Comparison of ENCODE assay signal across 22 cellular contexts in the genomic region with DNA sequence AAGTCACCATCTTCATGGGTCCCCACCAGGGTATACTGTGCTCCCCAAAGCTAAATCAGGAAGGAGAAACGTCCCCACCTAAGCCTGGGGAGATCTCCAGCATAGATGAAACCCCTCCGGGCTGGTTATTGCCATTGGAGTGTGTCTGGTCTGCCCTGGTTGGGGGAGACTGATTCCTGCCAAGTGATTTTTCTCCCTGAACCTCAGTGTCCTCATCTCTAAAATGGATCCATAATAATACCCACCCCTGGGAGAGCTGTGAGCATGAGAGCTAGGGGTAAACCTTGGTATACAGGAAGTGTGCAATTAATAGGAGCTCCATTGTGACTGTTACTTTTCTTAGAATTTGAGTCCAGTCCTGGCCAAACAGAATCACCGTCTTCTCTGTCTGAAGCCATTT.
DNase-seq lines count a peak whose midpoint lies in the region; ATAC-seq, FAIRE-seq and TF ChIP-seq lines count a peak whose summit lies in the region.
"Had no signal": no experiment of that assay in that cellular context is flagged by ENCODE, and none has a peak within 500 bp of the region (broad histone marks: within the 10 kb centered on the region; RNA-seq: fewer than 3 reads in every experiment).

No MANE protein-coding gene starts in this region.

- H3K27ac ChIP-seq in A549 (peak overlapping the region; percentile 18 to 86; a peak in 3 of 6 replicates), esophagus squamous epithelium (peak overlapping the region in 3 of 4 donors; percentile 22 to 82 (median 26)), stomach smooth muscle (ENCODE audit: low read length) (peak overlapping the region; percentile 18)
- H3K27ac ChIP-seq: BLaER1, HL-60, SJSA1 had no signal

- H3K27me3 ChIP-seq in esophagus squamous epithelium = no peaks in the 10 kb centered on the region
- no peaks in the 10 kb centered on the region for H3K27me3 ChIP-seq in stomach smooth muscle (ENCODE audit: control insufficient read depth in 1 of 2, insufficient read depth in 2 of 2, low read length in 2 of 2)
- H3K27me3 ChIP-seq: BLaER1, SJSA1 had no signal

- H3K4me1 Mint-ChIP-seq in IgD-negative memory B cell = peaks cover 6 to 24% (median 19%) of the 10 kb centered on the region in 3 donors

- TF ChIP-seq POLR2A in A549 (IDR thresholded peaks at IDR 0.05; ENCODE audit: low read length) = no peak
- TF ChIP-seq POLR2A in esophagus squamous epithelium (IDR thresholded peaks at IDR 0.05) = no peak

- H3K4me3 ChIP-seq in A549 = no peak overlapping the region
- H3K4me3 ChIP-seq in esophagus squamous epithelium = no peak overlapping the region
- no peak overlapping the region for H3K4me3 ChIP-seq in stomach smooth muscle (ENCODE audit: low read length in 2 of 2)
- H3K4me3 ChIP-seq: BLaER1, GM23338, HAP-1, SJSA1 had no signal

- H3K4me3 Mint-ChIP-seq in IgD-negative memory B cell = no peak overlapping the region
- H3K4me3 Mint-ChIP-seq: CD4-positive, alpha-beta T cell; GM23338 had no signal

- no peak for TF ChIP-seq EP300 in A549 (IDR thresholded peaks at IDR 0.05)

- POLR2A ChIA-PET in A549 (lab: Yijun Ruan, JAX) = no interaction called here

- peaks cover 98% of the 10 kb centered on the region for H3K4me1 ChIP-seq in A549
- peaks cover 24 to 92% (median 51%) of the 10 kb centered on the region in 3 donors for H3K4me1 ChIP-seq in esophagus squamous epithelium
- peaks cover 46% of the 10 kb centered on the region for H3K4me1 ChIP-seq in stomach smooth muscle (ENCODE audit: control insufficient read depth, insufficient read depth, low read length)
- H3K4me1 ChIP-seq: HAP-1 had no signal

- no peaks in the 10 kb centered on the region for H3K27me3 Mint-ChIP-seq in IgD-negative memory B cell
- H3K27me3 Mint-ChIP-seq: CD4-positive, alpha-beta T cell had no signal

- H3K27ac Mint-ChIP-seq in IgD-negative memory B cell = peak overlapping the region in 2 of 3 donors; percentile 59 to 88
- H3K27ac Mint-ChIP-seq: CD4-positive, alpha-beta T cell; GM23338 had no signal

- TF ChIP-seq CTCF in A549 (IDR thresholded peaks at IDR 0.05) = no peak
- TF ChIP-seq CTCF in esophagus squamous epithelium (IDR thresholded peaks at IDR 0.05) = no peak

- peaks cover 2% of the 10 kb centered on the region for H3K36me3 Mint-ChIP-seq in IgD-negative memory B cell

- no peaks in the 10 kb centered on the region for H3K9me3 Mint-ChIP-seq in IgD-negative memory B cell
- H3K9me3 Mint-ChIP-seq: CD4-positive, alpha-beta T cell; GM23338 had no signal

- intact Hi-C loops in esophagus squamous epithelium (cut with DNase I) = no loop called here

- no peak for DNase-seq in A549 (ENCODE audit: low read depth in 1 of 2, low spot score in 1 of 2)
- DNase-seq in esophagus squamous epithelium (lab: John Stamatoyannopoulos, UW) = no peak
- no peak for DNase-seq in NCI-H82 treated with DMSO at 0.1 percent for 48 hours (lab: John Stamatoyannopoulos, UW; ENCODE audit: unreplicated experiment)
- DNase-seq in activated CD8-positive, alpha-beta memory T cell treated with anti-CD3 and anti-CD28 coated beads, Interleukin-2, amount 50 U/mL, for 48 hours = no peak
- DNase-seq in NOMO-1 treated with DMSO at 0.1 percent for 48 hours (lab: John Stamatoyannopoulos, UW; ENCODE audit: unreplicated experiment) = no peak
- DNase-seq: CD4-positive, alpha-beta T cell; Kasumi-1; NCI-H1092 treated with DMSO at 0.1 percent for 48 hours; NCI-H1436; NCI-H187; NCI-H345; NCI-H510A treated with DMSO at 0.1 percent for 48 hours; PC-3 had no signal

- no peak overlapping the region for H3K9ac ChIP-seq in stomach smooth muscle (ENCODE audit: low read length in 2 of 2)
- H3K9ac ChIP-seq: BLaER1 had no signal

- no peaks in the 10 kb centered on the region for H3K36me3 ChIP-seq in esophagus squamous epithelium
- H3K36me3 ChIP-seq in stomach smooth muscle (ENCODE audit: control insufficient read depth in 2 of 2, insufficient read depth in 2 of 2, low read length in 2 of 2) = no peaks in the 10 kb centered on the region
- H3K36me3 ChIP-seq: HAP-1, SJSA1 had no signal

- CTCF ChIA-PET in A549 (lab: Yijun Ruan, JAX) = interaction anchor here (1.0 to 1.4 kb wide), 3 partner anchors 7 to 70 kb away, joined by 3 read pairs; no protein-coding TSS in a partner anchor

- 91% methylated on average over 3 of the region's 3 CpGs for WGBS in A549 (ENCODE audit: missing lambda C conversion rate)
- WGBS in esophagus squamous epithelium, 2 donors = 83% methylated on average over 3 of the region's 3 CpGs

- H3K9me3 ChIP-seq in A549 (no peaks in the 10 kb centered on the region), esophagus squamous epithelium (no peaks in the 10 kb centered on the region), stomach smooth muscle (ENCODE audit: control insufficient read depth in 2 of 2, low read length in 2 of 2) (no peaks in the 10 kb centered on the region)
- H3K9me3 ChIP-seq: BLaER1, HAP-1 had no signal

- TF ChIP-seq RAD21 in A549 (conservative IDR thresholded peaks at IDR 0.05 in 1 of 2, IDR thresholded peaks at IDR 0.05 in 1 of 2) = no peak

- no peak for ATAC-seq in A549
- ATAC-seq: GM23338, PC-3, Right ventricle myocardium inferior had no signal

- no peak for FAIRE-seq in A549 (lab: Jason Lieb, UNC)
- FAIRE-seq: G401.6 had no signal

- H3K4me2 ChIP-seq in A549 = no peak overlapping the region
- H3K4me2 ChIP-seq: BLaER1, GM23338 had no signal

TF ChIP-seq in A549, 52 proteins besides CTCF, POLR2A, EP300 and RAD21:
- no peak for TF ChIP-seq CHD2 (IDR thresholded peaks at IDR 0.05; ENCODE audit: low read length, partially characterized antibody)
- no peak for TF ChIP-seq NR3C1 (IDR thresholded peaks at IDR 0.05)
- TF ChIP-seq HEYL (CRISPR knock-in tag; IDR thresholded peaks at IDR 0.05) = no peak
- TF ChIP-seq CBX2 (IDR thresholded peaks at IDR 0.05; ENCODE audit: borderline replicate concordance, low read depth) = no peak
- no peak for TF ChIP-seq POLR2AphosphoS2 (conservative IDR thresholded peaks at IDR 0.05; ENCODE audit: low read length)
- no peak for TF ChIP-seq RCOR1 (IDR thresholded peaks at IDR 0.05; ENCODE audit: low read depth, low read length)
- no peak for TF ChIP-seq KDM5A (IDR thresholded peaks at IDR 0.05)
- TF ChIP-seq CHD4 (IDR thresholded peaks at IDR 0.05; ENCODE audit: borderline replicate concordance) = no peak
- TF ChIP-seq HOXA7 (CRISPR knock-in tag; IDR thresholded peaks at IDR 0.05) = no peak
- TF ChIP-seq, protein P1, sequence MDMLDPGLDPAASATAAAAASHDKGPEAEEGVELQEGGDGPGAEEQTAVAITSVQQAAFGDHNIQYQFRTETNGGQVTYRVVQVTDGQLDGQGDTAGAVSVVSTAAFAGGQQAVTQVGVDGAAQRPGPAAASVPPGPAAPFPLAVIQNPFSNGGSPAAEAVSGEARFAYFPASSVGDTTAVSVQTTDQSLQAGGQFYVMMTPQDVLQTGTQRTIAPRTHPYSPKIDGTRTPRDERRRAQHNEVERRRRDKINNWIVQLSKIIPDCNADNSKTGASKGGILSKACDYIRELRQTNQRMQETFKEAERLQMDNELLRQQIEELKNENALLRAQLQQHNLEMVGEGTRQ (IDR thresholded peaks at IDR 0.05) = no peak
- no peak for TF ChIP-seq TFCP2L1 (CRISPR knock-in tag; IDR thresholded peaks at IDR 0.05)
- no peak for TF ChIP-seq TP53 (CRISPR knock-in tag; IDR thresholded peaks at IDR 0.05)
- no peak for TF ChIP-seq CEBPB (IDR thresholded peaks at IDR 0.05)
- TF ChIP-seq, protein P2, sequence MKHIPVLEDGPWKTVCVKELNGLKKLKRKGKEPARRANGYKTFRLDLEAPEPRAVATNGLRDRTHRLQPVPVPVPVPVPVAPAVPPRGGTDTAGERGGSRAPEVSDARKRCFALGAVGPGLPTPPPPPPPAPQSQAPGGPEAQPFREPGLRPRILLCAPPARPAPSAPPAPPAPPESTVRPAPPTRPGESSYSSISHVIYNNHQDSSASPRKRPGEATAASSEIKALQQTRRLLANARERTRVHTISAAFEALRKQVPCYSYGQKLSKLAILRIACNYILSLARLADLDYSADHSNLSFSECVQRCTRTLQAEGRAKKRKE (CRISPR knock-in tag; IDR thresholded peaks at IDR 0.05; ENCODE audit: low read depth) = no peak
- no peak for TF ChIP-seq FOSL2 (IDR thresholded peaks at IDR 0.05)
- no peak for TF ChIP-seq FOSL2 (CRISPR knock-in tag; IDR thresholded peaks at IDR 0.05)
- TF ChIP-seq, protein P3, sequence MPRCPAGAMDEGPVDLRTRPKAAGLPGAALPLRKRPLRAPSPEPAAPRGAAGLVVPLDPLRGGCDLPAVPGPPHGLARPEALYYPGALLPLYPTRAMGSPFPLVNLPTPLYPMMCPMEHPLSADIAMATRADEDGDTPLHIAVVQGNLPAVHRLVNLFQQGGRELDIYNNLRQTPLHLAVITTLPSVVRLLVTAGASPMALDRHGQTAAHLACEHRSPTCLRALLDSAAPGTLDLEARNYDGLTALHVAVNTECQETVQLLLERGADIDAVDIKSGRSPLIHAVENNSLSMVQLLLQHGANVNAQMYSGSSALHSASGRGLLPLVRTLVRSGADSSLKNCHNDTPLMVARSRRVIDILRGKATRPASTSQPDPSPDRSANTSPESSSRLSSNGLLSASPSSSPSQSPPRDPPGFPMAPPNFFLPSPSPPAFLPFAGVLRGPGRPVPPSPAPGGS (IDR thresholded peaks at IDR 0.05) = no peak
- TF ChIP-seq MYC (IDR thresholded peaks at IDR 0.05; ENCODE audit: borderline replicate concordance, low read length) = no peak
